ENCODE assay signal across 8 cellular contexts in the genomic region with DNA sequence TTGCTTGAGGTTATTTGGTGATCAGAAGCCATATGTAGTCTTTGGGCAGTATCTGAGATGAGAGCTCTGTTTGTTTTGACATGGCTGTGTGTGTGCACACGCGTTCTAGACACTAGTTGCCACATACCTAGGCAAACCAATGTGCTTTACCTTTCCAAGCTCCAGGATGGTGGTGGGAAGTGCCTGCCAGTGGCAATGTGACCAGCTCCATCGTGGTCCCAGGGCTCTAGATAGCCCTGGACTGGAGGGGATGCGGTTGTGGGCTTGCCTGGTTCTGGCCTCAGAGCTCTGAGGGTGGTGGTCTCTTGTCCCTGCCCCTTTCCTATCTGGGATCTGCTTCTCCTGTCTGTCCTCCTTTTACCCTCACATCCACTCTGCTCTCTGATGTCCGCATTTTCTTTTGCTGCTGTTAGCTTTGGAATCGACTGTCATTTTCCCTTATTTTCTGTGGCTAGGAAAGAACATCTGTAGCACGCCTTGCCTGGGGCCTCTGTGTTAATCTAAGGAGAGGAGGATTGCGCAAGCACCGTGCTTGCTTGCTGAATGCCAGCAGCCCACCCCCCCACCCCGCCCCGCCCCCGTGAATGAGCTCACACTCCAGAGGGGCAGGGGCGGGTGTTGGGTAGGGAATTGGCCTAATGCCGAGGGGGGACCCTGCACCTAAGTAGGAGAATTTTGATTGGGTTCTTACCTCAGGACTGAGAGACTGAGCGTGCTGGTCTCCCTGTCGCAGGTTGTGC.
A peak's percentile ranks its signal among the peaks of the same experiment; 100 is the strongest.
DNase-seq lines count a peak whose midpoint lies in the region; ATAC-seq and TF ChIP-seq lines count a peak whose summit lies in the region.

No MANE protein-coding gene starts in this region.

- no peaks in the 10 kb centered on the region for H4K20me1 ChIP-seq in SU-DHL-6 (ENCODE audit: low read depth, low read length)

- no peak overlapping the region for H3K9ac ChIP-seq in SU-DHL-6 (ENCODE audit: low read length)

- DNase-seq in ELF-1 (ENCODE audit: low read depth, low spot score), result peak; percentile 63
- DNase-seq in fibroblast of villous mesenchyme (ENCODE audit: low read depth), result peak; percentile 89
- DNase-seq in prostate gland (ENCODE audit: low spot score), result no peak
- DNase-seq in activated CD4-positive, CD25-positive, alpha-beta regulatory T cell treated with anti-CD3 and anti-CD28 coated beads, Interleukin-2, amount 50 U/mL, for 72 hours, result no peak
- no peak for DNase-seq in COLO829 (ENCODE audit: low spot score)

- TF ChIP-seq POLR2A in prostate gland (IDR thresholded peaks at IDR 0.05), result no peak

- H3K9me3 ChIP-seq in SU-DHL-6 (ENCODE audit: insufficient read depth, low read length) (no peaks in the 10 kb centered on the region), prostate gland (no peaks in the 10 kb centered on the region)

- intact Hi-C loops in prostate gland (cut with DNase I), result no loop called here

- no peak overlapping the region for H3K4me3 ChIP-seq in SU-DHL-6 (ENCODE audit: insufficient read depth, low read length, poor library complexity, severe bottlenecking)
- peak overlapping the region; percentile 46 for H3K4me3 ChIP-seq in fibroblast of villous mesenchyme (ENCODE audit: low read depth, low read length)
- no peak overlapping the region for H3K4me3 ChIP-seq in prostate gland

- ATAC-seq in HG02981 (IDR thresholded peaks at IDR 0.05; ENCODE audit: unreplicated experiment) (no peak), HG02852 (IDR thresholded peaks at IDR 0.05; ENCODE audit: unreplicated experiment) (no peak)

- H2AFZ ChIP-seq in SU-DHL-6 (ENCODE audit: low read depth, low read length, severe bottlenecking), result no peak overlapping the region

- H3K79me2 ChIP-seq in SU-DHL-6 (ENCODE audit: insufficient read depth, low read length), result peaks cover 83% of the 10 kb centered on the region

- 18% methylated on average over 16 of the region's 16 CpGs for WGBS in prostate gland

- peaks cover 10% of the 10 kb centered on the region for H3F3A ChIP-seq in SU-DHL-6 (ENCODE audit: insufficient read depth)

- no peak for TF ChIP-seq CTCF in SU-DHL-6 (IDR thresholded peaks at IDR 0.05; ENCODE audit: insufficient read depth, low read length, poor library complexity, severe bottlenecking)
- TF ChIP-seq CTCF in fibroblast of villous mesenchyme (IDR thresholded peaks at IDR 0.05; ENCODE audit: insufficient read depth, low read depth, low read length), result no peak
- TF ChIP-seq CTCF in prostate gland (IDR thresholded peaks at IDR 0.05), result no peak

- H3K4me1 ChIP-seq in prostate gland (replicated peaks), result peaks cover 6% of the 10 kb centered on the region

- H3K27me3 ChIP-seq in SU-DHL-6 (ENCODE audit: low read length) (no peaks in the 10 kb centered on the region), prostate gland (replicated peaks; ENCODE audit: insufficient read depth) (no peaks in the 10 kb centered on the region)

- H3K4me2 ChIP-seq in SU-DHL-6 (ENCODE audit: low read depth, low read length, poor library complexity, severe bottlenecking), result peak overlapping the region; percentile 53

- peak overlapping the region; percentile 67; the same call in 1 of the 2 replicates for H3K27ac ChIP-seq in SU-DHL-6 (ENCODE audit: low read depth, low read length)
- peak overlapping the region; percentile 1 to 3 for H3K27ac ChIP-seq in prostate gland

- H3K9me2 ChIP-seq in SU-DHL-6 (replicated peaks; ENCODE audit: insufficient read depth, low read length), result no peaks in the 10 kb centered on the region

- no peaks in the 10 kb centered on the region for H3K36me3 ChIP-seq in SU-DHL-6 (ENCODE audit: low read length)
- no peaks in the 10 kb centered on the region for H3K36me3 ChIP-seq in prostate gland

Comparison
In these comparisons a context has a peak if more than half of its experiments do, and no peak if none do; other contexts are left out.
1. DNase-seq: peak in ELF-1 (single experiment) and fibroblast of villous mesenchyme (single experiment); none in prostate gland (single experiment), activated CD4-positive, CD25-positive, alpha-beta regulatory T cell treated with anti-CD3 and anti-CD28 coated beads, Interleukin-2, amount 50 U/mL, for 72 hours (single experiment) and COLO829 (single experiment).